ENCODE assay signal across 8 cellular contexts in genomic region chr17:50508573-50509460, GRCh38. TPM values are rescaled to one million over a fixed set of nuclear protein-coding genes. Genes with fewer than 3 reads are reported as not detected.
DNase-seq lines count a peak whose midpoint lies in the region; ATAC-seq and TF ChIP-seq lines count a peak whose summit lies in the region.

No MANE protein-coding gene starts in this region.

- H3K9me3 ChIP-seq in CD4-positive, alpha-beta memory T cell (ENCODE audit: control insufficient read depth in 1 of 2, low read length in 2 of 2): no peaks in the 10 kb centered on the region
- H3K9me3 ChIP-seq in PC-9 (ENCODE audit: insufficient read depth, low read depth) (no peaks in the 10 kb centered on the region), esophagus squamous epithelium (no peaks in the 10 kb centered on the region)

- H4K20me1 ChIP-seq in PC-9 (ENCODE audit: insufficient read depth): no peaks in the 10 kb centered on the region

- TF ChIP-seq POLR2A in esophagus squamous epithelium (IDR thresholded peaks at IDR 0.05): no peak

- intact Hi-C loops in CD4-positive, alpha-beta memory T cell (cut with micrococcal nuclease): loop anchor here (1.0 to 5.0 kb wide), 2 partner anchors 31 to 33 kb away; partner anchors contain the start of gene RSAD1
- intact Hi-C loops in PC-9 (cut with micrococcal nuclease; ENCODE audit: unreplicated experiment): no loop called here
- intact Hi-C loops in esophagus squamous epithelium (cut with DNase I): no loop called here

- peak overlapping the region; percentile 87 to 98 (median 90) for H3K4me3 Mint-ChIP-seq in CD4-positive, alpha-beta memory T cell
- H3K4me3 Mint-ChIP-seq in osteocyte (ENCODE audit: unreplicated experiment): peak overlapping the region; percentile 62

- H3K27ac Mint-ChIP-seq in CD4-positive, alpha-beta memory T cell: peak overlapping the region; percentile 83 to 95 (median 92)
- H3K27ac Mint-ChIP-seq in osteocyte (ENCODE audit: unreplicated experiment): peak overlapping the region; percentile 44

- no peaks in the 10 kb centered on the region for H3K27me3 ChIP-seq in CD4-positive, alpha-beta memory T cell (ENCODE audit: insufficient read depth, low read length)
- H3K27me3 ChIP-seq in PC-9 (ENCODE audit: insufficient read depth, low read depth) (no peaks in the 10 kb centered on the region), esophagus squamous epithelium (no peaks in the 10 kb centered on the region)

- H3K9me3 Mint-ChIP-seq in CD4-positive, alpha-beta memory T cell: no peaks in the 10 kb centered on the region
- no peaks in the 10 kb centered on the region for H3K9me3 Mint-ChIP-seq in osteocyte (ENCODE audit: unreplicated experiment)

- no peak for DNase-seq in CD4-positive, alpha-beta memory T cell
- no peak for DNase-seq in PC-9
- DNase-seq in esophagus squamous epithelium (lab: John Stamatoyannopoulos, UW): no peak
- no peak for DNase-seq in osteocyte (ENCODE audit: extremely low spot score, unreplicated experiment)
- DNase-seq in T-helper 9 cell: no peak
- DNase-seq in Ammon's horn (ENCODE audit: low spot score): no peak
- no peak for DNase-seq in GM19238 (ENCODE audit: insufficient read length, low spot score)

- H3K27me3 Mint-ChIP-seq in CD4-positive, alpha-beta memory T cell: no peaks in the 10 kb centered on the region
- peaks cover 3% of the 10 kb centered on the region for H3K27me3 Mint-ChIP-seq in osteocyte (ENCODE audit: unreplicated experiment)

- no peaks in the 10 kb centered on the region for H3K79me2 ChIP-seq in PC-9 (ENCODE audit: low read depth)

- TF ChIP-seq CTCF in PC-9 (conservative IDR thresholded peaks at IDR 0.05): no peak
- peak in 1 of 6 experiments; percentile 20 for TF ChIP-seq CTCF in esophagus squamous epithelium (IDR thresholded peaks at IDR 0.05)
- TF ChIP-seq CTCF in osteocyte (IDR thresholded peaks at IDR 0.05): no peak

- peaks cover 19 to 48% (median 33%) of the 10 kb centered on the region in 4 donors for H3K4me1 Mint-ChIP-seq in CD4-positive, alpha-beta memory T cell
- H3K4me1 Mint-ChIP-seq in osteocyte (ENCODE audit: unreplicated experiment): peaks cover 28% of the 10 kb centered on the region

- peak overlapping the region; percentile 19 to 63 for H3K4me3 ChIP-seq in CD4-positive, alpha-beta memory T cell (ENCODE audit: low read length in 2 of 2)
- peak overlapping the region; percentile 44; the same call in 1 of the 2 replicates for H3K4me3 ChIP-seq in PC-9
- H3K4me3 ChIP-seq in esophagus squamous epithelium: peak overlapping the region; percentile 54 to 75 (median 66)

- peak overlapping the region; percentile 66 for H2AFZ ChIP-seq in PC-9

- CTCF ChIA-PET in CD4-positive, alpha-beta memory T cell (lab: Charles Lee; ENCODE audit: partially characterized antibody): interaction anchor here (1.3 kb wide), 1 partner anchor 111 kb away, joined by 7 read pairs; the partner anchor contains the start of gene LRRC59
- CTCF ChIA-PET in PC-9 (lab: Charles Lee): no interaction called here

- peak overlapping the region; percentile 72 for H3K27ac ChIP-seq in CD4-positive, alpha-beta memory T cell (ENCODE audit: low read depth, low read length)
- H3K27ac ChIP-seq in PC-9: no peak overlapping the region
- peak overlapping the region; percentile 75 to 85 (median 82) for H3K27ac ChIP-seq in esophagus squamous epithelium

- ATAC-seq in GM18861 (IDR thresholded peaks at IDR 0.05; ENCODE audit: unreplicated experiment): no peak

- H3K36me3 Mint-ChIP-seq in CD4-positive, alpha-beta memory T cell: peaks cover 0 to 3% of the 10 kb centered on the region in 2 donors
- H3K36me3 Mint-ChIP-seq in osteocyte (ENCODE audit: unreplicated experiment): no peaks in the 10 kb centered on the region

- BruUV-seq in PC-9 (replicated peaks; lab: Mats Ljungman, UMichigan): no TSS peak

- no peaks in the 10 kb centered on the region for H3K9me2 ChIP-seq in PC-9 (ENCODE audit: insufficient read depth)

- peaks cover 31% of the 10 kb centered on the region for H3K4me1 ChIP-seq in CD4-positive, alpha-beta memory T cell (ENCODE audit: insufficient read depth, low read length)
- H3K4me1 ChIP-seq in PC-9 (replicated peaks; ENCODE audit: insufficient read depth): peaks cover 34% of the 10 kb centered on the region
- H3K4me1 ChIP-seq in esophagus squamous epithelium: peaks cover 8 to 46% (median 11%) of the 10 kb centered on the region in 3 donors

- H3K4me2 ChIP-seq in PC-9: peak overlapping the region; percentile 66

- H3F3A ChIP-seq in PC-9 (ENCODE audit: insufficient read depth, low read depth): peaks cover 33% of the 10 kb centered on the region

- no peaks in the 10 kb centered on the region for H3K36me3 ChIP-seq in CD4-positive, alpha-beta memory T cell (ENCODE audit: insufficient read depth, low read length)
- H3K36me3 ChIP-seq in PC-9 (ENCODE audit: low read depth) (no peaks in the 10 kb centered on the region), esophagus squamous epithelium (no peaks in the 10 kb centered on the region)

- 28 to 48% methylated on average over 19 to 29 of the region's 32 CpGs for WGBS in esophagus squamous epithelium, 2 donors

- POLR2A ChIA-PET in CD4-positive, alpha-beta memory T cell (lab: Charles Lee; ENCODE audit: partially characterized antibody): no interaction called here
- POLR2A ChIA-PET in PC-9 (lab: Charles Lee; ENCODE audit: unreplicated experiment): no interaction called here

RNA-seq across cellular contexts. Expression of gene MYCBPAP, which starts 0.6 kb away (rescaled TPM):
- 1 to 10 TPM; 5.3 to 6.8 TPM for total RNA-seq in CD4-positive, alpha-beta memory T cell
- polyA plus RNA-seq in CD4-positive, alpha-beta memory T cell: under 1 TPM in 1 of 2 donors, not detected in 1; 0.24 TPM
- total RNA-seq in PC-9 (2021): 4.9 and 11.6 TPM in 2 replicates
- total RNA-seq in esophagus squamous epithelium: under 1 TPM in 1 of 4 donors, not detected in 3; 0.38 TPM
- total RNA-seq in osteocyte: 0.46 and 0.81 TPM in 2 replicates

RNA-seq across cellular contexts. Expression of gene EPN3, which starts 23.7 kb away (rescaled TPM):
- not detected for total RNA-seq in CD4-positive, alpha-beta memory T cell
- polyA plus RNA-seq in CD4-positive, alpha-beta memory T cell: not detected
- total RNA-seq in PC-9 (2021): 15.6 and 22.8 TPM in 2 replicates
- total RNA-seq in esophagus squamous epithelium: 100 to 1,000 TPM in 1 of 4 donors, 10 to 100 TPM in 3; 24.5 to 111 (median 51.8) TPM
- total RNA-seq in osteocyte: not detected in 2 replicates

RNA-seq across cellular contexts. Expression of gene RSAD1, which starts 30.2 kb away (rescaled TPM):
- 10 to 100 TPM; 81.1 to 86.0 TPM for total RNA-seq in CD4-positive, alpha-beta memory T cell
- 10 to 100 TPM; 58.3 to 72.8 TPM for polyA plus RNA-seq in CD4-positive, alpha-beta memory T cell
- total RNA-seq in PC-9 (2021) (14.8 and 15.1 TPM in 2 replicates), esophagus squamous epithelium (10 to 100 TPM in 3 of 4 donors, 1 to 10 TPM in 1; 9.1 to 19.3 (median 14.2) TPM), osteocyte (36.7 and 37.5 TPM in 2 replicates)

RNA-seq across cellular contexts. Expression of gene SPATA20, which starts 38.2 kb away (rescaled TPM):
- 10 to 100 TPM; 13.3 to 14.1 TPM for total RNA-seq in CD4-positive, alpha-beta memory T cell
- polyA plus RNA-seq in CD4-positive, alpha-beta memory T cell: 1 to 10 TPM; 5.4 to 7.3 TPM
- total RNA-seq in PC-9 (2021) (41.5 and 60.5 TPM in 2 replicates), esophagus squamous epithelium (10 to 100 TPM; 34.1 to 67.3 (median 38.1) TPM), osteocyte (55.0 and 58.1 TPM in 2 replicates)

RNA-seq across cellular contexts. Expression of gene CHAD, which starts 40.1 kb away (rescaled TPM):
- not detected for total RNA-seq in CD4-positive, alpha-beta memory T cell
- polyA plus RNA-seq in CD4-positive, alpha-beta memory T cell: under 1 TPM in 1 of 2 donors, not detected in 1; 0.64 TPM
- not detected in 2 replicates for total RNA-seq in PC-9 (2021)
- total RNA-seq in esophagus squamous epithelium: under 1 TPM in 2 of 4 donors, not detected in 2; 0.19 to 0.80 TPM
- not detected in 2 replicates for total RNA-seq in osteocyte

Comparison
In these comparisons a context has a peak if more than half of its experiments do, and no peak if none do; other contexts are left out.
1. RNA of gene EPN3, which starts 23.7 kb away (total RNA-seq): 24.5 to 111 TPM in esophagus squamous epithelium and 15.6 to 22.8 TPM in PC-9; not detected in CD4-positive, alpha-beta memory T cell and not detected in osteocyte; every median in the first group is over 10 times any median in the second.
2. Peak in every context shown above with its lines, with median percentiles within 50 percentile points of each other: H3K4me3 ChIP-seq.